Comparison of ENCODE assay signal across 21 cellular contexts in genomic region chr15:65339926-65340325, GRCh38. TPM values are rescaled to one million over a fixed set of nuclear protein-coding genes. Genes with fewer than 3 reads are reported as not detected.
DNase-seq lines count a peak whose midpoint lies in the region; TF ChIP-seq lines count a peak whose summit lies in the region.
"Had no signal": no experiment of that assay in that cellular context is flagged by ENCODE, and none has a peak within 500 bp of the region (broad histone marks: within the 10 kb centered on the region; RNA-seq: fewer than 3 reads in every experiment).

No MANE protein-coding gene starts in this region.

- H3K9me3 ChIP-seq in endodermal cell (ENCODE audit: control insufficient read depth, low read length) (no peaks in the 10 kb centered on the region), neural progenitor cell (ENCODE audit: low read depth) (no peaks in the 10 kb centered on the region)
- H3K9me3 ChIP-seq: psoas muscle had no signal

- H3K27ac Mint-ChIP-seq in endodermal cell (peak overlapping the region; percentile 48), neural progenitor cell (peak overlapping the region; percentile 23)
- H3K27ac Mint-ChIP-seq: activated naive CD4-positive, alpha-beta T cell treated with anti-CD3 and anti-CD28 coated beads, Interleukin-2, amount 50 U/mL, for 24 hours; activated T-cell treated with anti-CD3 and anti-CD28 coated beads, Interleukin-2, amount 50 U/mL, for 24 hours had no signal

- no peaks in the 10 kb centered on the region for H3K36me3 Mint-ChIP-seq in endodermal cell (ENCODE audit: low read depth)
- H3K36me3 Mint-ChIP-seq in neural progenitor cell = peaks cover 5% of the 10 kb centered on the region
- H3K36me3 Mint-ChIP-seq: activated naive CD4-positive, alpha-beta T cell treated with anti-CD3 and anti-CD28 coated beads, Interleukin-2, amount 50 U/mL, for 24 hours; naive B cell had no signal

- no peak overlapping the region for H3K9ac ChIP-seq in endodermal cell (ENCODE audit: extremely low read depth, low read length, poor library complexity, severe bottlenecking)
- H3K9ac ChIP-seq in neural progenitor cell = no peak overlapping the region

- peaks cover 12% of the 10 kb centered on the region for H4K20me1 ChIP-seq in neural progenitor cell (ENCODE audit: low read depth)

- H3K27me3 ChIP-seq in endodermal cell (ENCODE audit: control insufficient read depth, insufficient read depth, low read length, poor library complexity, severe bottlenecking) (no peaks in the 10 kb centered on the region), neural progenitor cell (no peaks in the 10 kb centered on the region)

- H3K27me3 Mint-ChIP-seq in endodermal cell (ENCODE audit: insufficient read depth) (no peaks in the 10 kb centered on the region), neural progenitor cell (ENCODE audit: insufficient read depth, low read depth) (peaks cover 7% of the 10 kb centered on the region)
- H3K27me3 Mint-ChIP-seq: activated naive CD4-positive, alpha-beta T cell treated with anti-CD3 and anti-CD28 coated beads, Interleukin-2, amount 50 U/mL, for 24 hours had no signal

- no peaks in the 10 kb centered on the region for H3K36me3 ChIP-seq in endodermal cell (ENCODE audit: control insufficient read depth, insufficient read depth, low read length)
- no peaks in the 10 kb centered on the region for H3K36me3 ChIP-seq in neural progenitor cell

- peaks cover 23% of the 10 kb centered on the region for H3F3A ChIP-seq in neural progenitor cell (ENCODE audit: low read depth)

- 26 to 48% methylated on average over 5 to 7 of the region's 7 CpGs for WGBS in endodermal cell (ENCODE audit: insufficient coverage in 1 of 2, insufficient read length in 1 of 2), 2 experiments

- peak overlapping the region; percentile 30 for H3K27ac ChIP-seq in endodermal cell (ENCODE audit: low read depth, low read length)
- no peak overlapping the region for H3K27ac ChIP-seq in neural progenitor cell
- H3K27ac ChIP-seq: coronary artery, HL-60, psoas muscle had no signal

- peak; percentile 47 for DNase-seq in HT-29 (ENCODE audit: low spot score)
- peak; percentile 53 for DNase-seq in NOMO-1 treated with dmso at 0.1 percent for 144 hours (lab: John Stamatoyannopoulos, UW; ENCODE audit: unreplicated experiment)
- DNase-seq in endodermal cell = peak; percentile 73
- DNase-seq in neural progenitor cell (ENCODE audit: low spot score) = no peak
- DNase-seq in NCI-H2081 treated with DMSO at 0.1 percent for 48 hours (lab: John Stamatoyannopoulos, UW) = no peak
- DNase-seq in NCI-H1105 treated with DMSO at 0.1 percent for 48 hours (lab: John Stamatoyannopoulos, UW) = no peak
- no peak for DNase-seq in kidney glomerular epithelial cell (lab: John Stamatoyannopoulos, UW)
- DNase-seq in stimulated activated naive CD4-positive, alpha-beta T cell (lab: John Stamatoyannopoulos, UW) = no peak
- DNase-seq: activated CD4-positive, alpha-beta T cell treated with anti-CD3 and anti-CD28 coated beads, Interleukin-2, amount 50 U/mL, for 48 hours; activated T-cell treated with anti-CD3 and anti-CD28 coated beads, Interleukin-2, amount 50 U/mL, for 24 hours; foreskin fibroblast; KG1; naive B cell; psoas muscle; SHP77; T1000 had no signal

- H3K4me1 ChIP-seq in endodermal cell (ENCODE audit: control insufficient read depth, insufficient read depth, low read length) = peaks cover 19% of the 10 kb centered on the region
- H3K4me1 ChIP-seq in neural progenitor cell = peaks cover 46% of the 10 kb centered on the region
- H3K4me1 ChIP-seq: psoas muscle had no signal

- no peaks in the 10 kb centered on the region for H3K79me2 ChIP-seq in neural progenitor cell (ENCODE audit: low read depth)

- H3K4me3 Mint-ChIP-seq in endodermal cell (no peak overlapping the region), neural progenitor cell (no peak overlapping the region)
- H3K4me3 Mint-ChIP-seq: activated naive CD4-positive, alpha-beta T cell treated with anti-CD3 and anti-CD28 coated beads, Interleukin-2, amount 50 U/mL, for 24 hours; activated T-cell treated with anti-CD3 and anti-CD28 coated beads, Interleukin-2, amount 50 U/mL, for 24 hours had no signal

- H3K4me3 ChIP-seq in endodermal cell (ENCODE audit: low read length) = no peak overlapping the region
- H3K4me3 ChIP-seq in neural progenitor cell = no peak overlapping the region
- H3K4me3 ChIP-seq: coronary artery, psoas muscle had no signal

- H3K4me2 ChIP-seq in neural progenitor cell = peak overlapping the region; percentile 9

- H2AFZ ChIP-seq in neural progenitor cell (replicated peaks) = no peak overlapping the region

- H3K9me3 Mint-ChIP-seq in endodermal cell = no peaks in the 10 kb centered on the region
- no peaks in the 10 kb centered on the region for H3K9me3 Mint-ChIP-seq in neural progenitor cell
- H3K9me3 Mint-ChIP-seq: activated naive CD4-positive, alpha-beta T cell treated with anti-CD3 and anti-CD28 coated beads, Interleukin-2, amount 50 U/mL, for 24 hours; activated T-cell treated with anti-CD3 and anti-CD28 coated beads, Interleukin-2, amount 50 U/mL, for 24 hours had no signal

- H3K4me1 Mint-ChIP-seq in endodermal cell (peaks cover 35% of the 10 kb centered on the region), neural progenitor cell (peaks cover 71% of the 10 kb centered on the region)
- H3K4me1 Mint-ChIP-seq: activated naive CD4-positive, alpha-beta T cell treated with anti-CD3 and anti-CD28 coated beads, Interleukin-2, amount 50 U/mL, for 24 hours had no signal

- no peak for TF ChIP-seq CTCF in endodermal cell (conservative IDR thresholded peaks at IDR 0.05)
- TF ChIP-seq CTCF in neural progenitor cell (IDR thresholded peaks at IDR 0.05) = no peak

RNA-seq across cellular contexts. Expression of gene RNU5B-1, which starts 35.4 kb away (rescaled TPM):
- not detected in 2 replicates for total RNA-seq in HT-29 (2014; rRNA removed; shearing (Covaris generic))
- total RNA-seq in endodermal cell (10 to 100 TPM in 1 of 2 donors, not detected in 1; 18.6 TPM), neural progenitor cell (ENCODE audit: low replicate concordance) (not detected in 2 replicates)
- polyA plus RNA-seq in endodermal cell (2013, experiment 1 of 2) = 18,487 TPM
- polyA plus RNA-seq in endodermal cell (2013, experiment 2 of 2) = 28,205 TPM
- total RNA-seq: lower leg skin had no signal
- polyA plus RNA-seq: psoas muscle, thymus had no signal

RNA-seq across cellular contexts. Expression of gene IGDCC3, which starts 37.9 kb away (rescaled TPM):
- not detected in 2 replicates for total RNA-seq in HT-29 (2014; rRNA removed; shearing (Covaris generic))
- 10 to 100 TPM in 1 of 2 donors, 1 to 10 TPM in 1; 7.9 to 13.5 TPM for total RNA-seq in endodermal cell
- polyA plus RNA-seq in endodermal cell (2013, experiment 1 of 2) = 160 TPM
- 139 TPM for polyA plus RNA-seq in endodermal cell (2013, experiment 2 of 2)
- 15.8 and 29.4 TPM in 2 replicates for total RNA-seq in neural progenitor cell (ENCODE audit: low replicate concordance)
- total RNA-seq: lower leg skin, psoas muscle had no signal
- polyA plus RNA-seq: psoas muscle had no signal

RNA-seq across cellular contexts. Expression of gene RNU5A-1, which starts 44.1 kb away (rescaled TPM):
- total RNA-seq in HT-29 (2014; rRNA removed; shearing (Covaris generic)) = not detected in 2 replicates
- not detected for total RNA-seq in endodermal cell
- polyA plus RNA-seq in endodermal cell (2013, experiment 1 of 2) = 11,210 TPM
- polyA plus RNA-seq in endodermal cell (2013, experiment 2 of 2) = 16,814 TPM
- not detected in 2 replicates for total RNA-seq in neural progenitor cell (ENCODE audit: low replicate concordance)
- total RNA-seq: lower leg skin, psoas muscle had no signal
- polyA plus RNA-seq: psoas muscle, thymus had no signal

RNA-seq across cellular contexts. Expression of gene PARP16, which starts 53.2 kb away (rescaled TPM):
- 4.6 and 6.7 TPM in 2 replicates for total RNA-seq in HT-29 (2014; rRNA removed; shearing (Covaris generic))
- total RNA-seq in endodermal cell (10 to 100 TPM in 1 of 2 donors, 1 to 10 TPM in 1; 4.3 to 11.6 TPM), neural progenitor cell (ENCODE audit: low replicate concordance) (5.7 and 9.4 TPM in 2 replicates)
- 12.7 TPM for polyA plus RNA-seq in endodermal cell (2013, experiment 1 of 2)
- 12.6 TPM for polyA plus RNA-seq in endodermal cell (2013, experiment 2 of 2)

Comparison
In these comparisons a context has a peak if more than half of its experiments do, and no peak if none do; other contexts are left out.
1. DNase-seq: peak in HT-29 (single experiment), NOMO-1 treated with dmso at 0.1 percent for 144 hours (single experiment) and endodermal cell (single experiment); none in neural progenitor cell (single experiment), NCI-H2081 treated with DMSO at 0.1 percent for 48 hours (single experiment), NCI-H1105 treated with DMSO at 0.1 percent for 48 hours (single experiment), kidney glomerular epithelial cell (single experiment) and stimulated activated naive CD4-positive, alpha-beta T cell (0 of 6).